ENCODE assay signal across 8 cellular contexts in the genomic region with DNA sequence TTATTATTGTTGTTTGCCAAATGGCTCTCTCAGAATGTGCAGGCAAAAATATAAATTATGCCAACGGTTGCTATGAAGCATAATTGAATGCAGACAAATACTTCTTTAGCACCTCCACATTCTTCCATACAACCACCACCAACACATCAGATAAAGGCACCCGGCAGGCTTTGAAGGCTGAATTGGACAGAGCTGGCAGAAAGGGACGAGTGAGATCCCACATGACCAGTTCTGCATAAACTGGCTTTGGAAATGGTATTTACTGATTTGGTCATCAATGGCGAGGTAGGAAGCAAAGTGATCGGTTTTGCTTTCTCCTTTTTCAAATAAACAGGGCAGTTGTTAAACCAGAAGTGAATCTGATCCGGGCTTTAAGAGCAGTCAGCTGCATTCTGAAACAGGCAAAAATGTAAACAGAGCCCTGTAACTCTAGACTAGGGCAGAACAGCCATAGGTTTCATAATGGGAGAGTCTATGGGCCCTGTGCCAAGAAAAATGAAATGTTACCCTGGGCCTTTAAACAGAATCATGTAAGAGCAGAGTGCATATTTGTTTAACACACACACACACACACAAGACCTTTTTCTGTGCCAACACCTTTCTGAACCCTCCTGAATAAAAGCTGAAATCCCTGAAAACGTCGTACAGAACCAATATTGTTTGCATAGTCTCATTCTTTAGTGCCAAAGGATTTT.
DNase-seq lines count a peak whose midpoint lies in the region; ATAC-seq and TF ChIP-seq lines count a peak whose summit lies in the region.

No MANE protein-coding gene starts in this region.

- H3K79me2 ChIP-seq in smooth muscle cell (ENCODE audit: low read depth) = no peaks in the 10 kb centered on the region

- H3K4me3 ChIP-seq in smooth muscle cell = peak overlapping the region; percentile 41

- H3K9ac ChIP-seq in smooth muscle cell (ENCODE audit: low read depth) = no peak overlapping the region

- H3K4me2 ChIP-seq in smooth muscle cell = peak overlapping the region; percentile 77

- no peaks in the 10 kb centered on the region for H3F3A ChIP-seq in smooth muscle cell (ENCODE audit: low read depth)

- no peaks in the 10 kb centered on the region for H3K36me3 ChIP-seq in smooth muscle cell (ENCODE audit: low read depth)

- WGBS in smooth muscle cell (ENCODE audit: low lambda C conversion rate) = 39% methylated on average over 8 of the region's 8 CpGs

- H4K20me1 ChIP-seq in smooth muscle cell (ENCODE audit: low read depth) = no peaks in the 10 kb centered on the region

- intact Hi-C loops in left cardiac atrium (cut with DNase I) = no loop called here

- DNase-seq in NCI-H1048 (lab: John Stamatoyannopoulos, UW) = peak; percentile 39
- DNase-seq in SHP77 (lab: John Stamatoyannopoulos, UW) = peak; percentile 52 to 60
- DNase-seq in left cardiac atrium = no peak
- no peak for DNase-seq in smooth muscle cell (lab: John Stamatoyannopoulos, UW; ENCODE audit: unreplicated experiment)
- DNase-seq in midbrain (lab: John Stamatoyannopoulos, UW) = no peak
- no peak for DNase-seq in NOMO-1 treated with dmso at 0.1 percent for 144 hours (lab: John Stamatoyannopoulos, UW; ENCODE audit: unreplicated experiment)
- DNase-seq in activated effector memory CD4-positive, alpha-beta T cell treated with Interleukin-2 at 50 U/mL for 16 hours = no peak

- H2AFZ ChIP-seq in smooth muscle cell (ENCODE audit: low read depth) = peak overlapping the region; percentile 87

- H3K27me3 ChIP-seq in smooth muscle cell (ENCODE audit: low read depth) = no peaks in the 10 kb centered on the region

- no peak overlapping the region for H3K27ac ChIP-seq in smooth muscle cell (ENCODE audit: low read depth)

- peaks cover 23% of the 10 kb centered on the region for H3K4me1 ChIP-seq in smooth muscle cell (ENCODE audit: low read depth)

- peak; percentile 41 to 63 for ATAC-seq in left cardiac atrium
- ATAC-seq in HG03439 (IDR thresholded peaks at IDR 0.05; ENCODE audit: unreplicated experiment) = no peak

- H3K9me3 ChIP-seq in smooth muscle cell (replicated peaks; ENCODE audit: low read depth) = no peaks in the 10 kb centered on the region

- no peak for TF ChIP-seq CTCF in smooth muscle cell (IDR thresholded peaks at IDR 0.05; ENCODE audit: borderline replicate concordance, insufficient read depth, poor library complexity, severe bottlenecking)

Comparison
In these comparisons a context has a peak if more than half of its experiments do, and no peak if none do; other contexts are left out.
1. DNase-seq: peak in NCI-H1048 (single experiment) and SHP77 (2 of 2); none in left cardiac atrium (single experiment), smooth muscle cell (single experiment), midbrain (single experiment), NOMO-1 treated with dmso at 0.1 percent for 144 hours (single experiment) and activated effector memory CD4-positive, alpha-beta T cell treated with Interleukin-2 at 50 U/mL for 16 hours (single experiment).